In genomic region chr2:68245672-68246071, GRCh38 we compare ENCODE assay signal across 18 cellular contexts. TPM values are rescaled to one million over a fixed set of nuclear protein-coding genes. Genes with fewer than 3 reads are reported as not detected.
DNase-seq lines count a peak whose midpoint lies in the region; ATAC-seq, FAIRE-seq and TF ChIP-seq lines count a peak whose summit lies in the region.
"Had no signal": no experiment of that assay in that cellular context is flagged by ENCODE, and none has a peak within 500 bp of the region (broad histone marks: within the 10 kb centered on the region; RNA-seq: fewer than 3 reads in every experiment).

No MANE protein-coding gene starts in this region.

- H3K4me1 ChIP-seq in BLaER1 treated with 17β-estradiol and CSF1 and Interleukin-3, amounts not matched to agents 10 nM and 100 nM, result peaks cover 37 to 88% (median 59%) of the 10 kb centered on the region in 10 experiments
- H3K4me1 ChIP-seq in Loucy (ENCODE audit: insufficient read depth, low read length, poor library complexity, severe bottlenecking), result peaks cover 65% of the 10 kb centered on the region
- H3K4me1 ChIP-seq in GM12878 (ENCODE audit: control insufficient read depth, insufficient read depth, low read length), result peaks cover 3% of the 10 kb centered on the region
- peaks cover 97% of the 10 kb centered on the region for H3K4me1 ChIP-seq in psoas muscle
- peaks cover 73 to 79% of the 10 kb centered on the region in 2 donors for H3K4me1 ChIP-seq in gastrocnemius medialis
- peaks cover 94% of the 10 kb centered on the region for H3K4me1 ChIP-seq in left ventricle myocardium inferior

- no peak for FAIRE-seq in GM12878 (lab: Jason Lieb, UNC)
- FAIRE-seq: A204.1, D721Med had no signal

- TF ChIP-seq CTCF in Loucy (conservative IDR thresholded peaks at IDR 0.05; ENCODE audit: low read length) (no peak), GM12878 (IDR thresholded peaks at IDR 0.05 in 2 of 3, conservative IDR thresholded peaks at IDR 0.05 in 1 of 3; ENCODE audit: control insufficient read depth in 2 of 3, extremely low read depth in 1 of 3, insufficient read depth in 1 of 3, low read depth in 3 of 3, low read length in 3 of 3) (no peak), psoas muscle (IDR thresholded peaks at IDR 0.05) (no peak), gastrocnemius medialis (IDR thresholded peaks at IDR 0.05 in 4 of 5, conservative IDR thresholded peaks at IDR 0.05 in 1 of 5) (no peak), left ventricle myocardium inferior (IDR thresholded peaks at IDR 0.05; ENCODE audit: borderline replicate concordance) (no peak)

- H3F3A ChIP-seq in Loucy (ENCODE audit: low read depth), result no peaks in the 10 kb centered on the region

- TF ChIP-seq POLR2A in GM12878 (IDR thresholded peaks at IDR 0.05; ENCODE audit: low read depth, low read length) (no peak), gastrocnemius medialis (IDR thresholded peaks at IDR 0.05) (no peak)

- ATAC-seq in GM12878 (no peak), psoas muscle (no peak), gastrocnemius medialis (no peak), GM21360 (IDR thresholded peaks at IDR 0.05; ENCODE audit: unreplicated experiment) (no peak), GM21367 (IDR thresholded peaks at IDR 0.05; ENCODE audit: unreplicated experiment) (no peak)

- in situ Hi-C loops in GM12878 (cut with MboI) (no loop called here), gastrocnemius medialis (cut with MboI; ENCODE audit: low sequenced_read_pairs in 4 of 4) (loop anchor here in 3 of 4 donors (10.0 kb wide), 1 partner anchor 51 kb away; no protein-coding TSS in a partner anchor)

- SMC1A ChIA-PET in GM12878 (lab: Charles Lee; ENCODE audit: uncharacterized antibody, unreplicated experiment), result interaction anchor here (1.3 to 2.2 kb wide), 3 partner anchors 9 to 49 kb away, joined by 3 to 13 read pairs (median 8); no protein-coding TSS in a partner anchor

- H4K20me1 ChIP-seq in BLaER1 treated with 17β-estradiol and CSF1 and Interleukin-3, amounts not matched to agents 10 nM and 100 nM, result peaks cover 93 to 100% (median 100%) of the 10 kb centered on the region in 11 experiments
- H4K20me1 ChIP-seq in Loucy (ENCODE audit: insufficient read depth, low read length, poor library complexity, severe bottlenecking) (peaks cover 100% of the 10 kb centered on the region), GM12878 (ENCODE audit: control insufficient read depth, insufficient read depth) (peaks cover 2% of the 10 kb centered on the region)

- no peaks in the 10 kb centered on the region for H3K9me2 ChIP-seq in Loucy (replicated peaks; ENCODE audit: low read depth, low read length)

- intact Hi-C loops in GM12878 (cut with micrococcal nuclease; ENCODE audit: unreplicated experiment), result no loop called here
- intact Hi-C loops in psoas muscle (cut with DNase I), result no loop called here
- intact Hi-C loops in gastrocnemius medialis (cut with DNase I; ENCODE audit: low total_unique reads), result no loop called here
- intact Hi-C loops in left ventricle myocardium inferior (cut with micrococcal nuclease), result no loop called here

- no peak overlapping the region for H2AFZ ChIP-seq in Loucy (ENCODE audit: low read length)
- H2AFZ ChIP-seq in GM12878 (ENCODE audit: control insufficient read depth, low read depth, low read length), result no peak overlapping the region
- H2AFZ ChIP-seq: GM23248 had no signal

- H3K9ac ChIP-seq in BLaER1 treated with 17β-estradiol and CSF1 and Interleukin-3, amounts not matched to agents 10 nM and 100 nM, result no peak overlapping the region
- H3K9ac ChIP-seq in Loucy (ENCODE audit: low read depth, low read length, poor library complexity, severe bottlenecking), result no peak overlapping the region
- H3K9ac ChIP-seq in GM12878 (ENCODE audit: control insufficient read depth, insufficient read depth, low read length), result no peak overlapping the region
- H3K9ac ChIP-seq: GM23248 had no signal

- POLR2A ChIA-PET in GM12878 (lab: Charles Lee), result interaction anchor here (1.5 kb wide), 1 partner anchor 17 kb away, joined by 3 read pairs; no protein-coding TSS in a partner anchor

- no peaks in the 10 kb centered on the region for H3K27me3 ChIP-seq in BLaER1 treated with 17β-estradiol and CSF1 and Interleukin-3, amounts not matched to agents 10 nM and 100 nM
- H3K27me3 ChIP-seq in Loucy (ENCODE audit: insufficient read depth, low read length, poor library complexity, severe bottlenecking), result no peaks in the 10 kb centered on the region
- no peaks in the 10 kb centered on the region for H3K27me3 ChIP-seq in GM12878 (replicated peaks in 1 of 2; ENCODE audit: control insufficient read depth in 2 of 2, insufficient read depth in 2 of 2, low read length in 1 of 2)
- no peaks in the 10 kb centered on the region for H3K27me3 ChIP-seq in psoas muscle (ENCODE audit: insufficient read depth in 3 of 3, low read length in 2 of 3)
- no peaks in the 10 kb centered on the region for H3K27me3 ChIP-seq in gastrocnemius medialis
- H3K27me3 ChIP-seq in left ventricle myocardium inferior (ENCODE audit: low read depth), result no peaks in the 10 kb centered on the region

- H3K79me2 ChIP-seq in Loucy (ENCODE audit: insufficient read depth, low read length) (peaks cover 100% of the 10 kb centered on the region), GM12878 (ENCODE audit: control insufficient read depth, insufficient read depth, low read length) (peaks cover 100% of the 10 kb centered on the region)

- no peak for TF ChIP-seq RAD21 in GM12878 (IDR thresholded peaks at IDR 0.05; ENCODE audit: insufficient read depth, low read depth, low read length)

- peak overlapping the region in 1 of 11 experiments; percentile 3; a peak in 1 of 22 replicates for H3K27ac ChIP-seq in BLaER1 treated with 17β-estradiol and CSF1 and Interleukin-3, amounts not matched to agents 10 nM and 100 nM
- H3K27ac ChIP-seq in GM12878 (ENCODE audit: control insufficient read depth, insufficient read depth) (no peak overlapping the region), psoas muscle (peak overlapping the region; percentile 53), gastrocnemius medialis (no peak overlapping the region), left ventricle myocardium inferior (replicated peaks) (no peak overlapping the region)
- H3K27ac ChIP-seq: GM23248 had no signal

- TF ChIP-seq EP300 in GM12878 (IDR thresholded peaks at IDR 0.05; ENCODE audit: borderline replicate concordance in 1 of 2, control insufficient read depth in 1 of 2, low read depth in 2 of 2, low read length in 2 of 2), result no peak

- peak overlapping the region; percentile 26 to 94 (median 81); a peak in 16 of 22 replicates for H3K4me2 ChIP-seq in BLaER1 treated with 17β-estradiol and CSF1 and Interleukin-3, amounts not matched to agents 10 nM and 100 nM
- H3K4me2 ChIP-seq in Loucy (ENCODE audit: low read depth, low read length, poor library complexity, severe bottlenecking) (peak overlapping the region; percentile 99), GM12878 (ENCODE audit: control insufficient read depth, insufficient read depth) (peak overlapping the region; percentile 7; the same call in 1 of the 2 replicates)

- RAD21 ChIA-PET in GM12878 (lab: Charles Lee; ENCODE audit: unreplicated experiment), result interaction anchor here (1.5 to 2.0 kb wide), 2 partner anchors 26 to 50 kb away, joined by 3 to 7 read pairs; no protein-coding TSS in a partner anchor

- CTCF ChIA-PET in GM12878 (lab: Yijun Ruan, JAX), result interaction anchor here (1.3 to 4.3 kb wide), 9 partner anchors 9 to 218 kb away, joined by 3 to 35 read pairs (median 4); no protein-coding TSS in a partner anchor

- H3K36me3 ChIP-seq in BLaER1 treated with 17β-estradiol and CSF1 and Interleukin-3, amounts not matched to agents 10 nM and 100 nM, result peaks cover 18 to 57% (median 37%) of the 10 kb centered on the region in 11 experiments; a peak in 18 of 22 replicates
- peaks cover 4% of the 10 kb centered on the region; the same call in 1 of the 2 replicates for H3K36me3 ChIP-seq in Loucy (ENCODE audit: insufficient read depth, low read length)
- H3K36me3 ChIP-seq in GM12878 (ENCODE audit: control insufficient read depth in 2 of 2, insufficient read depth in 2 of 2, low read length in 1 of 2), result peaks cover 0 to 8% of the 10 kb centered on the region in 2 experiments; a peak in 2 of 4 replicates
- H3K36me3 ChIP-seq in psoas muscle (ENCODE audit: insufficient read depth in 1 of 2, low read depth in 1 of 2), result no peaks in the 10 kb centered on the region
- H3K36me3 ChIP-seq in gastrocnemius medialis, result no peaks in the 10 kb centered on the region
- no peaks in the 10 kb centered on the region for H3K36me3 ChIP-seq in left ventricle myocardium inferior

- no TSS peak for BruUV-seq in GM12878 (replicated peaks; lab: Mats Ljungman, UMichigan)

- H3K9me3 ChIP-seq in BLaER1 treated with 17β-estradiol and CSF1 and Interleukin-3, amounts not matched to agents 10 nM and 100 nM (replicated peaks in 1 of 11), result 0 out of 22 replicates have a peak, but pooled peaks cover 0 to 4% (median 0%) of the 10 kb centered on the region in 11 experiments
- H3K9me3 ChIP-seq in Loucy (ENCODE audit: insufficient read depth, low read depth, low read length) (no peaks in the 10 kb centered on the region), GM12878 (replicated peaks; ENCODE audit: control insufficient read depth, insufficient read depth, low read length) (no peaks in the 10 kb centered on the region; the same call in 1 of the 3 replicates), psoas muscle (no peaks in the 10 kb centered on the region), gastrocnemius medialis (no peaks in the 10 kb centered on the region), left ventricle myocardium inferior (replicated peaks) (no peaks in the 10 kb centered on the region)
- H3K9me3 ChIP-seq: Caco-2, HAP-1 had no signal

- no peak for DNase-seq in GM12878 (ENCODE audit: low read depth, low spot score)
- no peak for DNase-seq in psoas muscle
- no peak for DNase-seq in gastrocnemius medialis
- DNase-seq in left ventricle myocardium inferior, result no peak
- DNase-seq: ACHN; Caco-2; CD8-positive, alpha-beta memory T cell; DMS79; GDM1; GM23248; KG1 had no signal

- no peak overlapping the region for H3K4me3 ChIP-seq in BLaER1 treated with 17β-estradiol and CSF1 and Interleukin-3, amounts not matched to agents 10 nM and 100 nM
- H3K4me3 ChIP-seq in Loucy (ENCODE audit: low read length, poor library complexity, severe bottlenecking) (peak overlapping the region; percentile 83), GM12878 (no peak overlapping the region), psoas muscle (no peak overlapping the region), gastrocnemius medialis (no peak overlapping the region), left ventricle myocardium inferior (no peak overlapping the region)
- H3K4me3 ChIP-seq: GM23248, HAP-1 had no signal

RNA-seq across cellular contexts. Expression of gene PPP3R1, which starts 6.7 kb away (rescaled TPM):
- 13.2 and 14.7 TPM in 2 replicates for total RNA-seq in GM12878 (2013; cell fraction: nucleolus; rRNA removed)
- 15.3 and 16.2 TPM in 2 replicates for total RNA-seq in GM12878 (2014; rRNA removed)
- 25.7 and 26.1 TPM in 2 replicates for total RNA-seq in GM12878 (2014; rRNA removed; fragmentation: Illumina TruSeq; extraction: Trizol)
- total RNA-seq in GM12878 (2021), result 61.0 and 62.5 TPM in 2 replicates
- polyA plus RNA-seq in GM12878 (2011; ENCODE audit: low read depth), result 20.5 TPM
- 16.3 and 26.3 TPM in 2 replicates for polyA plus RNA-seq in GM12878 (2011; rRNA removed)
- polyA plus RNA-seq in GM12878 (2011; cell fraction: cytosol; rRNA removed), result 5.5 and 9.1 TPM in 2 replicates
- polyA plus RNA-seq in GM12878 (2011; cell fraction: nucleus; rRNA removed), result 5.3 and 7.9 TPM in 2 replicates
- polyA plus RNA-seq in GM12878 (2012), result 30.7 and 36.5 TPM in 2 replicates
- 43.0 and 55.7 TPM in 2 replicates for polyA plus RNA-seq in GM12878 (2014; fragmentation: Illumina TruSeq; extraction: Trizol)
- 1 to 10 TPM; 5.4 to 9.7 TPM for polyA plus RNA-seq in GM12878 (2014; fragmentation: Nextera tagmentation; extraction: Ambion mirVana)
- 18.5 TPM in 2 replicates for polyA plus RNA-seq in GM12878 (2014; rRNA removed)
- 1 to 10 TPM; 1.5 to 6.2 TPM for polyA plus RNA-seq in GM12878 (2016; fragmentation: Nextera tagmentation; extraction: Ambion mirVana)
- polyA minus RNA-seq in GM12878 (2011; rRNA and poly(A)+ RNA removed), result 13.3 and 19.5 TPM in 2 replicates
- polyA minus RNA-seq in GM12878 (2011; cell fraction: cytosol; rRNA and poly(A)+ RNA removed), result 15.0 and 16.9 TPM in 2 replicates
- 4.8 and 8.7 TPM in 2 replicates for polyA minus RNA-seq in GM12878 (2011; cell fraction: nucleus; rRNA and poly(A)+ RNA removed)
- total RNA-seq in psoas muscle, result 10 to 100 TPM; 45.7 to 69.4 (median 52.5) TPM
- polyA plus RNA-seq in psoas muscle, result 10 to 100 TPM; 19.2 to 45.6 (median 26.0) TPM
- 10 to 100 TPM; 16.9 to 32.3 (median 29.8) TPM for total RNA-seq in gastrocnemius medialis
- 34.6 TPM for total RNA-seq in left ventricle myocardium inferior

Comparison
In these comparisons a context has a peak if more than half of its experiments do, and no peak if none do; other contexts are left out.
1. H3K4me2 ChIP-seq: peak in every context shown above with its lines; median percentile 99 in Loucy; 81 in BLaER1 treated with 17β-estradiol and CSF1 and Interleukin-3, amounts not matched to agents 10 nM and 100 nM; 7 in GM12878.